27 cellular contexts compared by ENCODE assay signal in the genomic region with DNA sequence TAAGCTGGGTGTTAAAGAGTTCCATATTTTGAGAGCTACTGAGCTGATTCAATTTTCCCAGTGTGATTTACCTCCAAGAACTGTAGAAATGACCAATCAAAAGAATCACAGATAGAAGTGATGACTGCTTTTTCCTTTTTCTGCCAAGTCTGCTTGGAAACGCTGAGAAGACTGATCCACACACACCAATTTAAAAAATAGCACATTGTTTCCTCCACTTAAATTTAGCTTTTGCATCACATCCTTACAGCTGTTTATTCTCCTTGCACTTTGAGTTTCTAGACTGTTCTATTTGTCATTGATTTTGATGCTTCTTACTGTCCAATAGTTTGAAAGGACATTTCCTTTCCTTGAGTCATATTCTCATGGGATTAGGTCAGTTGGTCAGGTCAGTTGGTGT.
"Had no signal": no experiment of that assay in that cellular context is flagged by ENCODE, and none has a peak within 500 bp of the region (broad histone marks: within the 10 kb centered on the region; RNA-seq: fewer than 3 reads in every experiment).

No MANE protein-coding gene starts in this region.

- H3K27me3 Mint-ChIP-seq: naive thymus-derived CD8-positive, alpha-beta T cell; stimulated activated naive CD8-positive, alpha-beta T cell treated with anti-CD3 and anti-CD28 coated beads, Interleukin-15, Interleukin-2, amounts not matched to agents 100 ng/mL and 50 ng/mL, for 24 hours had no signal

- H3K27me3 ChIP-seq: pancreas, right lobe of liver, suprapubic skin, tibial artery, upper lobe of right lung had no signal

- ATAC-seq: lower lobe of right lung; naive thymus-derived CD8-positive, alpha-beta T cell; pancreas; right lobe of liver; upper lobe of right lung had no signal

- DNase-seq: hypothalamus; immature natural killer cell; kidney; lower lobe of right lung; mammary epithelial cell; mesenchymal stem cell; naive thymus-derived CD8-positive, alpha-beta T cell; nucleus accumbens; pancreas; posterior cingulate gyrus; retina; right lobe of liver; stimulated activated CD4-positive, alpha-beta T cell treated with anti-CD3 and anti-CD28 coated beads, Interleukin-12 subunit alpha, Interleukin-12 subunit beta, amount 100 ng/mL, for 4 hours; stimulated activated CD4-positive, alpha-beta T cell treated with anti-CD3 and anti-CD28 coated beads, Interleukin-15, amount 100 ng/mL, for 24 hours; stimulated activated CD4-positive, alpha-beta T cell treated with anti-CD3 and anti-CD28 coated beads, Interleukin-2, amount 100 ng/mL, for 24 hours; stimulated activated CD4-positive, alpha-beta T cell treated with anti-CD3 and anti-CD28 coated beads, Interleukin-4, amount 100 ng/mL, for 1 hour; stimulated activated naive CD4-positive, alpha-beta T cell; tibial artery; trophoblast cell; upper lobe of right lung had no signal

- H3K4me3 ChIP-seq: lower lobe of right lung, pancreas, prostate gland, right lobe of liver, skin epidermis, suprapubic skin, thoracic aorta, tibial artery, upper lobe of right lung had no signal

- H3K36me3 ChIP-seq: lower lobe of right lung, pancreas, prostate gland, right lobe of liver, suprapubic skin, thoracic aorta, tibial artery, upper lobe of right lung had no signal

- H3K4me3 Mint-ChIP-seq: immature natural killer cell; naive thymus-derived CD8-positive, alpha-beta T cell; nephron; neural crest cell; stimulated activated naive CD8-positive, alpha-beta T cell treated with anti-CD3 and anti-CD28 coated beads, Interleukin-15, Interleukin-2, amounts not matched to agents 100 ng/mL and 50 ng/mL, for 24 hours had no signal

- H3K27ac ChIP-seq: lower lobe of right lung, pancreas, prostate gland, right lobe of liver, skin epidermis, suprapubic skin, thoracic aorta, tibial artery, upper lobe of right lung had no signal

- H3K27ac Mint-ChIP-seq: immature natural killer cell; naive thymus-derived CD8-positive, alpha-beta T cell; nephron; stimulated activated naive CD8-positive, alpha-beta T cell treated with anti-CD3 and anti-CD28 coated beads, Interleukin-15, Interleukin-2, amounts not matched to agents 100 ng/mL and 50 ng/mL, for 24 hours had no signal

- H3K9me3 ChIP-seq: lower lobe of right lung, pancreas, prostate gland, right lobe of liver, suprapubic skin, thoracic aorta, tibial artery, upper lobe of right lung had no signal

- H3K4me1 Mint-ChIP-seq: naive thymus-derived CD8-positive, alpha-beta T cell; neural crest cell had no signal

- H3K9me3 Mint-ChIP-seq: nephron; neural crest cell; stimulated activated naive CD8-positive, alpha-beta T cell treated with anti-CD3 and anti-CD28 coated beads, Interleukin-15, Interleukin-2, amounts not matched to agents 100 ng/mL and 50 ng/mL, for 24 hours had no signal

- H3K4me1 ChIP-seq: lower lobe of right lung, prostate gland, right lobe of liver, suprapubic skin, tibial artery, upper lobe of right lung had no signal

- H3K36me3 Mint-ChIP-seq: immature natural killer cell; naive thymus-derived CD8-positive, alpha-beta T cell had no signal
